Comparison of ENCODE assay signal across 29 cellular contexts in genomic region chr15:42152921-42153680, GRCh38. TPM values are rescaled to one million over a fixed set of nuclear protein-coding genes. Genes with fewer than 3 reads are reported as not detected.
A peak's percentile ranks its signal among the peaks of the same experiment; 100 is the strongest.
DNase-seq lines count a peak whose midpoint lies in the region; ATAC-seq and TF ChIP-seq lines count a peak whose summit lies in the region.
"Had no signal": no experiment of that assay in that cellular context is flagged by ENCODE, and none has a peak within 500 bp of the region (broad histone marks: within the 10 kb centered on the region; RNA-seq: fewer than 3 reads in every experiment).

No MANE protein-coding gene starts in this region.

- H3K27me3 ChIP-seq in esophagus (ENCODE audit: control insufficient read depth in 1 of 2, insufficient read depth in 2 of 2, low read length in 2 of 2) (no peaks in the 10 kb centered on the region), stomach (no peaks in the 10 kb centered on the region)
- H3K27me3 ChIP-seq: ascending aorta, cardiac muscle cell, right lobe of liver had no signal

- no peaks in the 10 kb centered on the region for H3K36me3 ChIP-seq in esophagus (ENCODE audit: control insufficient read depth in 2 of 2, insufficient read depth in 2 of 2, low read length in 1 of 2)
- H3K36me3 ChIP-seq in stomach, result no peaks in the 10 kb centered on the region
- H3K36me3 ChIP-seq: ascending aorta, cardiac muscle cell, right lobe of liver had no signal

- H3K9me3 ChIP-seq in esophagus (ENCODE audit: control insufficient read depth in 2 of 2, insufficient read depth in 1 of 2, low read depth in 1 of 2, low read length in 1 of 2) (no peaks in the 10 kb centered on the region), stomach (no peaks in the 10 kb centered on the region)
- H3K9me3 ChIP-seq: ascending aorta, right lobe of liver had no signal

- H3K4me1 ChIP-seq in esophagus (ENCODE audit: control insufficient read depth in 2 of 2, insufficient read depth in 2 of 2, low read length in 1 of 2) (peaks cover 3 to 44% of the 10 kb centered on the region in 2 donors), stomach (peaks cover 11 to 52% (median 50%) of the 10 kb centered on the region in 4 donors)
- H3K4me1 ChIP-seq: right lobe of liver had no signal

- peak; percentile 41 for DNase-seq in activated effector memory CD4-positive, alpha-beta T cell treated with anti-CD3 and anti-CD28 coated beads, Interleukin-2, amount 50 U/mL, for 16 hours
- no peak for DNase-seq in activated effector memory CD4-positive, alpha-beta T cell treated with Interleukin-2 at 50 U/mL for 16 hours
- peak; percentile 55 for DNase-seq in mesenteric fat pad (ENCODE audit: low spot score)
- DNase-seq in stomach, result peak; percentile 25
- no peak for DNase-seq in left lobe of liver (ENCODE audit: low spot score)
- DNase-seq: 8988T; activated CD4-positive, alpha-beta T cell treated with anti-CD3 and anti-CD28 coated beads, Interleukin-2, amount 50 U/mL, for 48 hours; effector memory CD4-positive, alpha-beta T cell; erythroblast; NCI-H146; NCI-H226; NCI-H69; PC-9; SHP77; stimulated activated CD4-positive, alpha-beta T cell treated with anti-CD3 and anti-CD28 coated beads, Interleukin-4, amount 100 ng/mL, for 24 hours; T-helper 17 cell had no signal

- no peak for TF ChIP-seq EP300 in stomach (IDR thresholded peaks at IDR 0.05)

- WGBS in esophagus, 2 donors, result 87 to 88% methylated on average over 11 of the region's 11 CpGs
- 89 to 92% (median 91%) methylated on average over 9 to 11 of the region's 11 CpGs for WGBS in stomach, 5 donors

- no peak for TF ChIP-seq POLR2A in stomach (IDR thresholded peaks at IDR 0.05)

- no peak for TF ChIP-seq CTCF in stomach (IDR thresholded peaks at IDR 0.05)

- H3K27ac ChIP-seq in esophagus (ENCODE audit: low read depth in 2 of 2, low read length in 1 of 2), result peak overlapping the region; percentile 6 to 79
- H3K27ac ChIP-seq in stomach, result peak overlapping the region in 3 of 5 donors; percentile 50 to 55 (median 51)
- H3K27ac ChIP-seq: cardiac muscle cell, coronary artery, PC-9, right lobe of liver had no signal

- no peak for ATAC-seq in left lobe of liver
- ATAC-seq in HG02981 (IDR thresholded peaks at IDR 0.05; ENCODE audit: unreplicated experiment), result no peak
- no peak for ATAC-seq in HG03196 (IDR thresholded peaks at IDR 0.05; ENCODE audit: unreplicated experiment)
- ATAC-seq: activated CD4-positive, CD25-positive, alpha-beta regulatory T cell treated with anti-CD3 and anti-CD28 coated beads, Interleukin-2, amount 50 U/mL, for 24 hours; activated naive CD4-positive, alpha-beta T cell treated with anti-CD3 and anti-CD28 coated beads, Interleukin-2, amount 50 U/mL, for 72 hours; T-helper 17 cell had no signal

- intact Hi-C loops in stomach (cut with DNase I; ENCODE audit: low total_unique reads), result no loop called here

- H3K4me3 ChIP-seq in esophagus (ENCODE audit: low read depth in 1 of 2, low read length in 2 of 2) (no peak overlapping the region), stomach (no peak overlapping the region)
- H3K4me3 ChIP-seq: ascending aorta, cardiac muscle cell, coronary artery, PC-9, right lobe of liver had no signal

RNA-seq across cellular contexts. Expression of gene PLA2G4F, which starts 3.3 kb away (rescaled TPM):
- polyA plus RNA-seq in esophagus, result 10 to 100 TPM; 12.9 to 21.8 TPM
- not detected for total RNA-seq in mesenteric fat pad
- total RNA-seq in stomach, result 10 to 100 TPM in 4 of 5 donors, 1 to 10 TPM in 1; 3.5 to 41.4 (median 12.9) TPM
- 1 to 10 TPM; 1.9 to 4.7 (median 3.8) TPM for polyA plus RNA-seq in stomach
- total RNA-seq in left lobe of liver, result 0.25 TPM
- total RNA-seq: activated naive CD4-positive, alpha-beta T cell treated with anti-CD3 and anti-CD28 coated beads, Interleukin-2, amount 50 U/mL, for 72 hours; ascending aorta; fibroblast of villous mesenchyme; HT1080; neural crest cell; right lobe of liver; T-helper 17 cell had no signal

RNA-seq across cellular contexts. Expression of gene VPS39, which starts 55.0 kb away (rescaled TPM):
- polyA plus RNA-seq in esophagus, result 10 to 100 TPM; 20.7 to 31.7 TPM
- 57.3 TPM for total RNA-seq in mesenteric fat pad
- total RNA-seq in stomach, result 100 to 1,000 TPM in 2 of 5 donors, 10 to 100 TPM in 3; 71.9 to 635 (median 96.3) TPM
- polyA plus RNA-seq in stomach, result 10 to 100 TPM; 22.2 to 28.4 (median 26.1) TPM
- 21.4 TPM for total RNA-seq in left lobe of liver

RNA-seq across cellular contexts. Expression of gene PLA2G4D, which starts 58.7 kb away (rescaled TPM):
- polyA plus RNA-seq in esophagus (1 to 10 TPM; 1.0 to 4.5 TPM), stomach (1 to 10 TPM in 1 of 3 donors, under 1 TPM in 1, not detected in 1; 0.18 to 3.2 TPM)
- total RNA-seq in mesenteric fat pad (not detected), stomach (1 to 10 TPM in 2 of 5 donors, not detected in 3; 1.2 to 2.9 TPM), left lobe of liver (not detected)
- total RNA-seq: activated naive CD4-positive, alpha-beta T cell treated with anti-CD3 and anti-CD28 coated beads, Interleukin-2, amount 50 U/mL, for 72 hours; ascending aorta; fibroblast of villous mesenchyme; HT1080; kidney epithelial cell; neural crest cell; right lobe of liver; T-helper 17 cell had no signal

Comparison
In these comparisons a context has a peak if more than half of its experiments do, and no peak if none do; other contexts are left out.
1. DNase-seq: peak in activated effector memory CD4-positive, alpha-beta T cell treated with anti-CD3 and anti-CD28 coated beads, Interleukin-2, amount 50 U/mL, for 16 hours (single experiment), mesenteric fat pad (single experiment) and stomach (single experiment); none in activated effector memory CD4-positive, alpha-beta T cell treated with Interleukin-2 at 50 U/mL for 16 hours (single experiment) and left lobe of liver (single experiment).